In genomic region chr19:7943444-7944176, GRCh38 we compare ENCODE assay signal across 8 cellular contexts. TPM values are rescaled to one million over a fixed set of nuclear protein-coding genes. Genes with fewer than 3 reads are reported as not detected.
DNase-seq lines count a peak whose midpoint lies in the region; ATAC-seq and TF ChIP-seq lines count a peak whose summit lies in the region.

TIMM44 (minus strand) TSS chr19:7943666; CDS start chr19:7943651, 15 bp downstream.

- peak within 1 kb of the TSS; percentile 82 to 98 (median 96) for H3K27ac ChIP-seq in spleen

- no peaks in the 10 kb centered on the region for H3K9me3 ChIP-seq in spleen

- no peaks in the 10 kb centered on the region for H3K27me3 ChIP-seq in spleen (replicated peaks in 1 of 7)

- ATAC-seq in GM19023 (IDR thresholded peaks at IDR 0.05; ENCODE audit: unreplicated experiment) = peak; percentile 96
- peak; percentile 96 for ATAC-seq in HG03280 (IDR thresholded peaks at IDR 0.05; ENCODE audit: unreplicated experiment)

- DNase-seq in AG08396 (ENCODE audit: low spot score) (peak; percentile 98), NCI-H345 treated with DMSO at 0.1 percent for 48 hours (lab: John Stamatoyannopoulos, UW; ENCODE audit: unreplicated experiment) (peak; percentile 98), inferior parietal cortex (ENCODE audit: extremely low spot score) (peak; percentile 99), spleen (peak; percentile 99)
- peak; percentile 93 to 97 (median 94) for DNase-seq in activated CD4-positive, CD25-positive, alpha-beta regulatory T cell (lab: John Stamatoyannopoulos, UW)
- peak; percentile 99 for DNase-seq in central memory CD4-positive, alpha-beta T cell

- intact Hi-C loops in spleen (cut with DNase I; ENCODE audit: low total_unique reads) = loop anchor here (10.0 kb wide), 1 partner anchor 61 kb away; the partner anchor contains the start of gene ELAVL1

- peaks cover 0 to 29% (median 22%) of the 10 kb centered on the region in 6 donors for H3K36me3 ChIP-seq in spleen

- WGBS in spleen, 5 donors = 0% methylated on average over 23 to 56 of the region's 56 CpGs

- peaks cover 5 to 59% (median 33%) of the 10 kb centered on the region in 6 donors for H3K4me1 ChIP-seq in spleen

- H3K4me3 ChIP-seq in spleen = peak within 1 kb of the TSS; percentile 57 to 94 (median 78)

- TF ChIP-seq POLR2A in spleen (IDR thresholded peaks at IDR 0.05) = peak; percentile 50 to 78 (median 57)

- TF ChIP-seq CTCF in spleen (IDR thresholded peaks at IDR 0.05 in 8 of 11, conservative IDR thresholded peaks at IDR 0.05 in 3 of 11) = no peak

RNA-seq across cellular contexts. Expression of gene TIMM44, which starts in this region (rescaled TPM):
- 10 to 100 TPM; 33.2 to 94.9 (median 63.5) TPM for total RNA-seq in spleen
- polyA plus RNA-seq in spleen = 10 to 100 TPM; 37.4 to 67.3 (median 66.0) TPM

Comparison
In these comparisons a context has a peak if more than half of its experiments do, and no peak if none do; other contexts are left out.
1. Peak in every context shown above with its lines: DNase-seq, ATAC-seq, H3K4me3 ChIP-seq and H3K27ac ChIP-seq.